ENCODE assay signal across 8 cellular contexts in the genomic region with DNA sequence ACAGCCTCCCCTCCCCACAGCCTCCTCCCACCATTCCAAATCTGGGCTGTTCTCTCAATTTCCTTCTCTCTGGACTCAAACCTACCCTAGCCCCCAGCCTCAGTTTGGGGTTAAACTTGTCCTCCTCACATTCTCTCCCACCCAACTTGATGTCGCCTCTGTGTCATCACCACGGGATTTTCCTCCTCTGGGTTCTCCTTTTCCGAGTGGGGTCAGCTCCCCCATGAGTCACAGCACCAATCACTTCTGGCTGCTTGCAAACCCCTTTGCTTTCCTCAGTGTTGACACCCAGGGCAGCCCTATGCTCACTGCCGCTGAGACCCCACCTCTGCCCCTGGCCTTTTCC. TPM values are rescaled to one million over a fixed set of nuclear protein-coding genes. Genes with fewer than 3 reads are reported as not detected.
DNase-seq lines count a peak whose midpoint lies in the region; ATAC-seq and TF ChIP-seq lines count a peak whose summit lies in the region.

No MANE protein-coding gene starts in this region.

- H3K27me3 ChIP-seq in brain microvascular endothelial cell (replicated peaks), result no peaks in the 10 kb centered on the region

- H3K36me3 ChIP-seq in brain microvascular endothelial cell (replicated peaks), result no peaks in the 10 kb centered on the region

- in situ Hi-C loops in brain microvascular endothelial cell (cut with HindIII; ENCODE audit: low pct_ligation_motif_present, low sequenced_read_pairs), result no loop called here

- H3K36me3 Mint-ChIP-seq in immature natural killer cell, result no peaks in the 10 kb centered on the region

- H3K4me3 Mint-ChIP-seq in immature natural killer cell, result peak overlapping the region in 2 of 5 donors; percentile 41 to 45

- peaks cover 0 to 3% (median 3%) of the 10 kb centered on the region in 3 donors for H3K27me3 Mint-ChIP-seq in immature natural killer cell (ENCODE audit: low read depth in 3 of 3)

- ATAC-seq in HG03095 (IDR thresholded peaks at IDR 0.05; ENCODE audit: unreplicated experiment), result no peak
- ATAC-seq in HG02870 (IDR thresholded peaks at IDR 0.05; ENCODE audit: unreplicated experiment), result no peak

- peak overlapping the region; percentile 79 to 92 (median 88) for H3K27ac Mint-ChIP-seq in immature natural killer cell

- no peak for TF ChIP-seq CTCF in brain microvascular endothelial cell (IDR thresholded peaks at IDR 0.05; ENCODE audit: low read depth, low read length, missing control alignments)

- H3K9me3 Mint-ChIP-seq in immature natural killer cell, result no peaks in the 10 kb centered on the region

- H3K27ac ChIP-seq in skin epidermis, result peak overlapping the region in 20 of 21 experiments; percentile 7 to 94 (median 72)
- H3K27ac ChIP-seq in brain microvascular endothelial cell, result no peak overlapping the region

- peaks cover 29 to 37% of the 10 kb centered on the region in 2 donors for H3K4me1 Mint-ChIP-seq in immature natural killer cell

- DNase-seq in ELR (ENCODE audit: low read depth), result peak; percentile 49
- peak; percentile 18 for DNase-seq in RKO (ENCODE audit: low spot score)
- no peak for DNase-seq in immature natural killer cell
- no peak for DNase-seq in GM19240 (ENCODE audit: insufficient read length, low spot score)
- DNase-seq in brain microvascular endothelial cell, result no peak

- peak overlapping the region in 1 of 7 experiments; percentile 25 for H3K4me3 ChIP-seq in skin epidermis
- H3K4me3 ChIP-seq in brain microvascular endothelial cell (ENCODE audit: low read depth, low read length), result no peak overlapping the region

RNA-seq across cellular contexts. Expression of a gene that starts 0.6 kb away (rescaled TPM):
- polyA plus RNA-seq in immature natural killer cell, result 1 to 10 TPM; 1.3 to 2.0 (median 1.4) TPM

RNA-seq across cellular contexts. Expression of a gene that starts 35.7 kb away (rescaled TPM):
- polyA plus RNA-seq in immature natural killer cell, result 1 to 10 TPM in 2 of 3 donors, not detected in 1; 1.4 to 4.2 TPM

RNA-seq across cellular contexts. Expression of a gene that starts 52.5 kb away (rescaled TPM):
- polyA plus RNA-seq in immature natural killer cell, result 10 to 100 TPM in 1 of 3 donors, 1 to 10 TPM in 2; 3.5 to 10.8 (median 6.7) TPM

RNA-seq across cellular contexts. Expression of a gene that starts 58.3 kb away (rescaled TPM):
- polyA plus RNA-seq in immature natural killer cell, result not detected

Comparison
In these comparisons a context has a peak if more than half of its experiments do, and no peak if none do; other contexts are left out.
1. DNase-seq: peak in ELR (single experiment) and RKO (single experiment); none in immature natural killer cell (0 of 3), GM19240 (single experiment) and brain microvascular endothelial cell (single experiment).